Comparison of ENCODE assay signal across 15 cellular contexts in the genomic region with DNA sequence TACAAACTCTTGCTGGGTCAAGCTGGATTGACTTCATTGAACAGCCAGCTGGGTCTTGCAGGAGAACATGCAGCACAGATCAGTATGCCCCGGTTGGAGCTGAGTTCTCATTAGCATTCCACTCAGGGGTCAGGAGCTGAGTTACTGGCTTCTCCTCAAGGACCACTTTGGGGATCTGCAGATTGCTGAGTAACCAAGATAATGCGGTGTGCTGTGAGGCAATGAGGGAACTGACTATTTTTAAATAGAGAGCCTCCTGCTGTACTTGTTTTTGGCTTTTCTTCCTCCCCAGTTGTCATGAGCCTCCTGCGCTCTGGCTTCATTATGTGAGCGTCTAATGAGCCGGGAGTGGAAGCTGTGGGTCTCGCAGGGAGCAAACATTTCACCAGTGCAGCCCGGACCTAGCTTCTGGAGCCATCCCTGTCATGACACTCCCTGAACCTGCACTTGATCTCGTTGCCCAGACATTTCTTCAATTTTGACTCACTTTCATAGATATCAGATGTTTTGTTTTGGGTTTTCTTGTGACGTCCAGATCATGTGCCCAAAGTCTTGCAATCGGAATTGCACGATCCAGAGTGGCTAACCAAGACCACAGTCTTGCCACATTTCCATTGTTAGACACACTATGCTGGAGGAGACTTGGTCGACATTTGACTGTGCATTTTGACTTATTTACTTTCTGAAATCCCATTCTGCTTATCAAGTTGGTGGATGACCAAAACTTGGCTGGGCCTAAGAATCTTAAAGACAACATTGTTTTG.
A peak's percentile ranks its signal among the peaks of the same experiment; 100 is the strongest.
DNase-seq lines count a peak whose midpoint lies in the region; ATAC-seq and TF ChIP-seq lines count a peak whose summit lies in the region.
"Had no signal": no experiment of that assay in that cellular context is flagged by ENCODE, and none has a peak within 500 bp of the region (broad histone marks: within the 10 kb centered on the region; RNA-seq: fewer than 3 reads in every experiment).

No MANE protein-coding gene starts in this region.

- no peak overlapping the region for H3K27ac ChIP-seq in cardiac muscle cell
- H3K27ac ChIP-seq: body of pancreas, foreskin keratinocyte had no signal

- no peaks in the 10 kb centered on the region for H3K4me1 Mint-ChIP-seq in osteocyte (ENCODE audit: unreplicated experiment)
- no peaks in the 10 kb centered on the region for H3K4me1 Mint-ChIP-seq in stimulated activated memory B cell treated with anti-CD40 and anti-IgM and Interleukin-4, amounts not matched to agents 10 μg/mL and 1 μg/mL and 100 μg/mL, for 72 hours
- H3K4me1 Mint-ChIP-seq: immature natural killer cell had no signal

- no peaks in the 10 kb centered on the region for H3K9me3 ChIP-seq in cardiac muscle cell (ENCODE audit: low read depth)
- H3K9me3 ChIP-seq in mucosa of descending colon: no peaks in the 10 kb centered on the region
- H3K9me3 ChIP-seq: body of pancreas had no signal

- DNase-seq in D341Med (ENCODE audit: low spot score) (peak; percentile 60), amygdala (lab: John Stamatoyannopoulos, UW) (peak in 37 of 56 donors; percentile 4 to 76 (median 26)), cardiac muscle cell (ENCODE audit: low read depth in 1 of 2, low spot score in 1 of 2) (peak; percentile 38 to 86), osteocyte (ENCODE audit: extremely low spot score, unreplicated experiment) (peak; percentile 59), NCI-H2107 treated with DMSO at 0.1 percent for 48 hours (lab: John Stamatoyannopoulos, UW; ENCODE audit: unreplicated experiment) (no peak), mucosa of descending colon (no peak), EL (no peak)
- DNase-seq: activated effector memory CD4-positive, alpha-beta T cell treated with anti-CD3 and anti-CD28 coated beads, Interleukin-2, amount 50 U/mL, for 16 hours; effector memory CD4-positive, alpha-beta T cell; foreskin keratinocyte; immature natural killer cell; NCI-H146; NCI-H526 treated with DMSO at 0.1 percent for 48 hours had no signal

- TF ChIP-seq CTCF in cardiac muscle cell (IDR thresholded peaks at IDR 0.05; ENCODE audit: low read depth, low read length): no peak
- TF ChIP-seq CTCF in osteocyte (IDR thresholded peaks at IDR 0.05): no peak
- TF ChIP-seq CTCF in mucosa of descending colon (IDR thresholded peaks at IDR 0.05): no peak

- H3K36me3 Mint-ChIP-seq in osteocyte (ENCODE audit: unreplicated experiment): no peaks in the 10 kb centered on the region
- no peaks in the 10 kb centered on the region for H3K36me3 Mint-ChIP-seq in stimulated activated memory B cell treated with anti-CD40 and anti-IgM and Interleukin-4, amounts not matched to agents 10 μg/mL and 1 μg/mL and 100 μg/mL, for 72 hours
- H3K36me3 Mint-ChIP-seq: immature natural killer cell had no signal

- H3K27me3 ChIP-seq in cardiac muscle cell: no peaks in the 10 kb centered on the region
- H3K27me3 ChIP-seq: body of pancreas, foreskin keratinocyte had no signal

- H3K36me3 ChIP-seq in cardiac muscle cell (no peaks in the 10 kb centered on the region), mucosa of descending colon (ENCODE audit: low read depth) (no peaks in the 10 kb centered on the region)

- no peak overlapping the region for H3K27ac Mint-ChIP-seq in osteocyte (ENCODE audit: unreplicated experiment)
- H3K27ac Mint-ChIP-seq in stimulated activated memory B cell treated with anti-CD40 and anti-IgM and Interleukin-4, amounts not matched to agents 10 μg/mL and 1 μg/mL and 100 μg/mL, for 72 hours: no peak overlapping the region
- H3K27ac Mint-ChIP-seq: immature natural killer cell had no signal

- no peaks in the 10 kb centered on the region for H3K9me3 Mint-ChIP-seq in osteocyte (ENCODE audit: unreplicated experiment)
- H3K9me3 Mint-ChIP-seq in stimulated activated memory B cell treated with anti-CD40 and anti-IgM and Interleukin-4, amounts not matched to agents 10 μg/mL and 1 μg/mL and 100 μg/mL, for 72 hours: no peaks in the 10 kb centered on the region

- H3K4me3 ChIP-seq in cardiac muscle cell (no peak overlapping the region), mucosa of descending colon (no peak overlapping the region)
- H3K4me3 ChIP-seq: body of pancreas had no signal

- intact Hi-C loops in mucosa of descending colon (cut with DNase I, micrococcal nuclease): no loop called here

- H3K4me3 Mint-ChIP-seq in osteocyte (ENCODE audit: unreplicated experiment): no peak overlapping the region
- no peak overlapping the region for H3K4me3 Mint-ChIP-seq in stimulated activated memory B cell treated with anti-CD40 and anti-IgM and Interleukin-4, amounts not matched to agents 10 μg/mL and 1 μg/mL and 100 μg/mL, for 72 hours
- H3K4me3 Mint-ChIP-seq: immature natural killer cell had no signal

- no peak for ATAC-seq in stimulated activated memory B cell treated with anti-CD40 and anti-IgM and Interleukin-4, amounts not matched to agents 10 μg/mL and 1 μg/mL and 100 μg/mL, for 72 hours
- ATAC-seq in mucosa of descending colon: no peak
- ATAC-seq: body of pancreas, foreskin keratinocyte had no signal

- no peaks in the 10 kb centered on the region for H3K27me3 Mint-ChIP-seq in osteocyte (ENCODE audit: unreplicated experiment)
- H3K27me3 Mint-ChIP-seq in stimulated activated memory B cell treated with anti-CD40 and anti-IgM and Interleukin-4, amounts not matched to agents 10 μg/mL and 1 μg/mL and 100 μg/mL, for 72 hours: no peaks in the 10 kb centered on the region

- H3K4me1 ChIP-seq in cardiac muscle cell (ENCODE audit: low read depth) (peaks cover 19% of the 10 kb centered on the region), mucosa of descending colon (ENCODE audit: low read depth) (no peaks in the 10 kb centered on the region)
- H3K4me1 ChIP-seq: body of pancreas, foreskin keratinocyte had no signal

Comparison
In these comparisons a context has a peak if more than half of its experiments do, and no peak if none do; other contexts are left out.
1. DNase-seq: peak in D341Med (single experiment), amygdala (37 of 56), cardiac muscle cell (2 of 2) and osteocyte (single experiment); none in NCI-H2107 treated with DMSO at 0.1 percent for 48 hours (single experiment), mucosa of descending colon (0 of 3) and EL (single experiment).